8 cellular contexts compared by ENCODE assay signal in genomic region chr14:104795781-104796681, GRCh38.
DNase-seq lines count a peak whose midpoint lies in the region; ATAC-seq and TF ChIP-seq lines count a peak whose summit lies in the region.

No MANE protein-coding gene starts in this region.

- no peaks in the 10 kb centered on the region for H3K27me3 ChIP-seq in brain microvascular endothelial cell (replicated peaks)

- H3K4me3 ChIP-seq in GM08714 (ENCODE audit: low read length) (peak overlapping the region; percentile 36; the same call in 1 of the 2 replicates), brain microvascular endothelial cell (ENCODE audit: low read depth, low read length) (peak overlapping the region; percentile 54)

- no peak for TF ChIP-seq CTCF in brain microvascular endothelial cell (IDR thresholded peaks at IDR 0.05; ENCODE audit: low read depth, low read length, missing control alignments)

- in situ Hi-C loops in brain microvascular endothelial cell (cut with HindIII; ENCODE audit: low pct_ligation_motif_present, low sequenced_read_pairs), result no loop called here

- no peak overlapping the region for H3K27ac ChIP-seq in brain microvascular endothelial cell

- DNase-seq in T-helper 1 cell, result peak; percentile 31 to 68 (median 45)
- DNase-seq in brain microvascular endothelial cell, result no peak
- peak; percentile 81 for DNase-seq in iPS-NIHi7 (ENCODE audit: extremely low spot score)
- DNase-seq in stimulated activated CD4-positive, alpha-beta T cell treated with anti-CD3 and anti-CD28 coated beads, Interleukin-2, amount 100 ng/mL, for 24 hours, result peak; percentile 60 to 74

- ATAC-seq in HG02798 (IDR thresholded peaks at IDR 0.05; ENCODE audit: poor library complexity, unreplicated experiment), result peak; percentile 34
- ATAC-seq in HG03025 (IDR thresholded peaks at IDR 0.05; ENCODE audit: low FRiP score, unreplicated experiment), result no peak
- ATAC-seq in HG03571 (IDR thresholded peaks at IDR 0.05; ENCODE audit: unreplicated experiment), result no peak

- H3K36me3 ChIP-seq in brain microvascular endothelial cell (replicated peaks), result peaks cover 3% of the 10 kb centered on the region
